Comparison of ENCODE assay signal across 21 cellular contexts in genomic region chr7:106222545-106222944, GRCh38.
"Had no signal": no experiment of that assay in that cellular context is flagged by ENCODE, and none has a peak within 500 bp of the region (broad histone marks: within the 10 kb centered on the region; RNA-seq: fewer than 3 reads in every experiment).

No MANE protein-coding gene starts in this region.

- H3K9ac ChIP-seq: parathyroid adenoma had no signal

- H3K4me1 ChIP-seq: colonic mucosa, parathyroid adenoma had no signal

- FAIRE-seq: small intestine had no signal

- H3K79me2 ChIP-seq: parathyroid adenoma had no signal

- H2AFZ ChIP-seq: parathyroid adenoma had no signal

- H3K9me3 ChIP-seq: colonic mucosa, prostate gland, thoracic aorta, uterus had no signal

- H3K9me3 Mint-ChIP-seq: endodermal cell; nephron progenitor cell; stimulated activated memory B cell treated with anti-CD40 and anti-IgM and Interleukin-4, amounts not matched to agents 10 μg/mL and 1 μg/mL and 100 μg/mL, for 72 hours; stimulated activated naive CD8-positive, alpha-beta T cell treated with anti-CD3 and anti-CD28 coated beads, Interleukin-15, Interleukin-2, amounts not matched to agents 100 ng/mL and 50 ng/mL, for 24 hours; type B pancreatic cell had no signal

- H3K36me3 Mint-ChIP-seq: stimulated activated memory B cell treated with anti-CD40 and anti-IgM and Interleukin-4, amounts not matched to agents 10 μg/mL and 1 μg/mL and 100 μg/mL, for 72 hours; type B pancreatic cell had no signal

- H3K27ac Mint-ChIP-seq: endodermal cell; naive thymus-derived CD4-positive, alpha-beta T cell; nephron progenitor cell; stimulated activated memory B cell treated with anti-CD40 and anti-IgM and Interleukin-4, amounts not matched to agents 10 μg/mL and 1 μg/mL and 100 μg/mL, for 72 hours; stimulated activated naive CD8-positive, alpha-beta T cell treated with anti-CD3 and anti-CD28 coated beads, Interleukin-15, Interleukin-2, amounts not matched to agents 100 ng/mL and 50 ng/mL, for 24 hours; type B pancreatic cell had no signal

- H3K4me1 Mint-ChIP-seq: nephron progenitor cell; stimulated activated memory B cell treated with anti-CD40 and anti-IgM and Interleukin-4, amounts not matched to agents 10 μg/mL and 1 μg/mL and 100 μg/mL, for 72 hours had no signal

- H3K27ac ChIP-seq: colonic mucosa, parathyroid adenoma, uterus had no signal

- H3K36me3 ChIP-seq: colonic mucosa, prostate gland, thoracic aorta, uterus had no signal

- H3K27me3 ChIP-seq: colonic mucosa, uterus had no signal

- DNase-seq: colonic mucosa; effector CD4-positive, alpha-beta T cell; endodermal cell; foreskin melanocyte; head of caudate nucleus; hippocampal formation; left colon; mammary epithelial cell; naive thymus-derived CD4-positive, alpha-beta T cell; nephron progenitor cell; small intestine; stimulated activated CD4-positive, alpha-beta T cell treated with anti-CD3 and anti-CD28 coated beads, Interleukin-4, amount 100 ng/mL, for 1 hour; substantia nigra; uterus had no signal

- H3K4me3 Mint-ChIP-seq: endodermal cell; naive thymus-derived CD4-positive, alpha-beta T cell; nephron progenitor cell; stimulated activated memory B cell treated with anti-CD40 and anti-IgM and Interleukin-4, amounts not matched to agents 10 μg/mL and 1 μg/mL and 100 μg/mL, for 72 hours; stimulated activated naive CD8-positive, alpha-beta T cell treated with anti-CD3 and anti-CD28 coated beads, Interleukin-15, Interleukin-2, amounts not matched to agents 100 ng/mL and 50 ng/mL, for 24 hours; type B pancreatic cell had no signal

- ATAC-seq: left colon; naive thymus-derived CD4-positive, alpha-beta T cell; sciatic nerve; stimulated activated memory B cell treated with anti-CD40 and anti-IgM and Interleukin-4, amounts not matched to agents 10 μg/mL and 1 μg/mL and 100 μg/mL, for 72 hours had no signal

- H3K4me3 ChIP-seq: colonic mucosa, prostate gland, thoracic aorta, uterus had no signal
